13 cellular contexts compared by ENCODE assay signal in the genomic region with DNA sequence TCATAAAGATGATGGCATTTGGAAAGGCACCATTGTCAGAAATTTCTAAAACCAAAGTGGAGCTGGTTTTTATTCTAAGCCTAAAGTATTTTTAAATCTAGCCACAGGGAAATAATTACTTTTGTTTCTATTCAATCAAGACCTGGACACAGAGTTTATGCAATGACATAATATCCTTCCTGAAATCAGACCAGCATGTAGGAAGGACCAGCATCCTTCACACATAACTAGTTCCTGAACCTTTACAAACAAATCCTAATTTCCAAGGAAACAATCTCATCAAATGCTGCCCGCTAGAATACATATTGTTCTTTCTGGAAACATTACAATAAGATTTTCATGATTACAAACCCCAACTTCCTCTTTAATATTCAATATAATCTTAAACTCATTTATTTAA. TPM values are rescaled to one million over a fixed set of nuclear protein-coding genes. Genes with fewer than 3 reads are reported as not detected.
DNase-seq lines count a peak whose midpoint lies in the region; ATAC-seq and TF ChIP-seq lines count a peak whose summit lies in the region.
"Had no signal": no experiment of that assay in that cellular context is flagged by ENCODE, and none has a peak within 500 bp of the region (broad histone marks: within the 10 kb centered on the region; RNA-seq: fewer than 3 reads in every experiment).

No MANE protein-coding gene starts in this region.

- ATAC-seq in GM21786 (IDR thresholded peaks at IDR 0.05; ENCODE audit: unreplicated experiment) (no peak), HG03108 (IDR thresholded peaks at IDR 0.05; ENCODE audit: unreplicated experiment) (no peak)
- no peak for ATAC-seq in activated CD4-positive, CD25-positive, alpha-beta regulatory T cell treated with anti-CD3 and anti-CD28 coated beads, Interleukin-2, amount 50 U/mL, for 24 hours

- peak overlapping the region; percentile 96 for H3K4me3 ChIP-seq in AG10803 (ENCODE audit: low read length)
- H3K4me3 ChIP-seq in fibroblast of villous mesenchyme (ENCODE audit: low read depth, low read length): peak overlapping the region; percentile 96

- peak overlapping the region; percentile 74 for H3K27ac ChIP-seq in VCaP
- H3K27ac ChIP-seq: KMS-11 had no signal

- TF ChIP-seq CTCF in AG10803 (conservative IDR thresholded peaks at IDR 0.05; ENCODE audit: low read length) (no peak), VCaP (conservative IDR thresholded peaks at IDR 0.05) (no peak), fibroblast of villous mesenchyme (IDR thresholded peaks at IDR 0.05; ENCODE audit: insufficient read depth, low read depth, low read length) (no peak)

- DNase-seq in AG10803 (ENCODE audit: low read depth) (peak; percentile 44), fibroblast of villous mesenchyme (ENCODE audit: low read depth) (no peak), pons (ENCODE audit: low spot score) (peak; percentile 58)
- DNase-seq in central memory CD4-positive, alpha-beta T cell: no peak
- DNase-seq: activated CD4-positive, alpha-beta T cell treated with anti-CD3 and anti-CD28 coated beads, Interleukin-2, amount 50 U/mL, for 48 hours; CD4-positive, CD25-positive, alpha-beta regulatory T cell; naive B cell; stimulated activated naive CD4-positive, alpha-beta T cell treated with Interleukin-2 at 50 U/mL for 16 hours had no signal

RNA-seq across cellular contexts. Expression of a gene that starts 1.5 kb away (rescaled TPM):
- 48.0 and 52.2 TPM in 2 replicates for total RNA-seq in fibroblast of villous mesenchyme
- total RNA-seq: CD4-positive, CD25-positive, alpha-beta regulatory T cell had no signal

Comparison
In these comparisons a context has a peak if more than half of its experiments do, and no peak if none do; other contexts are left out.
1. DNase-seq: peak in AG10803 (single experiment) and pons (single experiment); none in fibroblast of villous mesenchyme (single experiment) and central memory CD4-positive, alpha-beta T cell (single experiment).